Comparison of ENCODE assay signal across 21 cellular contexts in the genomic region with DNA sequence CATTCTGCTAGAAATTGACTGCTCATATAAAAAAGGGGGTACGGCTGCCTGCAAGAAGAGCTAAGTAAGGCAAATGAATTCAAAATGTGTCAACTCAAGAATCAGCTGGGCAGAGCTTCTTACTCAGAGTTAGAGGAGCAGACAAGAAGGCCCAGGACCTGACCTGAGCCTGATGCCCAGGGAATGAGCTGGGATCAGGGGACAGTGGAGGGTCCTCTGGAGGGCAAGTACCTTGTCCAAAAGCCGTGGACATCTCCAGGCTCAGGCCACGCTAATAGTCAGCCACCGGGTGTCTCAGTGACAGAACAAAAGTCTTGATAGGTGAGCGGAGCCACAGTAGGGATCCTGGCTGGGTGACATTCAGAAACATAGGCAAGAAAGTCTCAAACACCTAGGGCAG.
"Had no signal": no experiment of that assay in that cellular context is flagged by ENCODE, and none has a peak within 500 bp of the region (broad histone marks: within the 10 kb centered on the region; RNA-seq: fewer than 3 reads in every experiment).

No MANE protein-coding gene starts in this region.

- ATAC-seq: gastrocnemius medialis, heart right ventricle, left cardiac atrium, left lung, left ventricle myocardium superior, lower lobe of right lung, mucosa of descending colon had no signal

- H3K9me3 Mint-ChIP-seq: dendritic cell treated with granulocyte-macrophage colony-stimulating factor and Interleukin-4, amounts not matched to agents 40 ng/mL and 50 ng/mL, for 4 days; mesothelial cell of epicardium had no signal

- H3K4me1 ChIP-seq: esophagus squamous epithelium, gastrocnemius medialis, heart right ventricle, left lung, lower lobe of right lung had no signal

- H3K27ac ChIP-seq: esophagus squamous epithelium, gastrocnemius medialis, heart right ventricle, left lung, lower lobe of right lung had no signal

- H3K36me3 ChIP-seq: esophagus squamous epithelium, gastrocnemius medialis, heart right ventricle, left lung, lower lobe of right lung had no signal

- H3K4me3 ChIP-seq: esophagus squamous epithelium, gastrocnemius medialis, heart right ventricle, left lung, lower lobe of right lung, mucosa of descending colon had no signal

- H3K27me3 ChIP-seq: gastrocnemius medialis, heart right ventricle, left lung had no signal

- H3K4me1 Mint-ChIP-seq: mesothelial cell of epicardium, naive B cell had no signal

- H3K9me3 ChIP-seq: esophagus squamous epithelium, gastrocnemius medialis, left lung, lower lobe of right lung, mucosa of descending colon had no signal

- H3K36me3 Mint-ChIP-seq: mesothelial cell of epicardium had no signal

- DNase-seq: cortex of kidney; effector memory CD4-positive, alpha-beta T cell; esophagus squamous epithelium; foreskin fibroblast; foreskin melanocyte; gastrocnemius medialis; glutamatergic neuron; heart right ventricle; hippocampal formation; left cardiac atrium; left lung; left ventricle myocardium superior; lower lobe of right lung; mesenchymal stem cell; mucosa of descending colon; naive B cell had no signal

- FAIRE-seq: colon, endothelial cell of umbilical vein, islet of Langerhans had no signal

- H3K27ac Mint-ChIP-seq: dendritic cell treated with granulocyte-macrophage colony-stimulating factor and Interleukin-4, amounts not matched to agents 40 ng/mL and 50 ng/mL, for 4 days; mesothelial cell of epicardium had no signal

- H3K4me3 Mint-ChIP-seq: dendritic cell treated with granulocyte-macrophage colony-stimulating factor and Interleukin-4, amounts not matched to agents 40 ng/mL and 50 ng/mL, for 4 days; mesothelial cell of epicardium; naive B cell had no signal
